ENCODE assay signal across 3 cellular contexts in the genomic region with DNA sequence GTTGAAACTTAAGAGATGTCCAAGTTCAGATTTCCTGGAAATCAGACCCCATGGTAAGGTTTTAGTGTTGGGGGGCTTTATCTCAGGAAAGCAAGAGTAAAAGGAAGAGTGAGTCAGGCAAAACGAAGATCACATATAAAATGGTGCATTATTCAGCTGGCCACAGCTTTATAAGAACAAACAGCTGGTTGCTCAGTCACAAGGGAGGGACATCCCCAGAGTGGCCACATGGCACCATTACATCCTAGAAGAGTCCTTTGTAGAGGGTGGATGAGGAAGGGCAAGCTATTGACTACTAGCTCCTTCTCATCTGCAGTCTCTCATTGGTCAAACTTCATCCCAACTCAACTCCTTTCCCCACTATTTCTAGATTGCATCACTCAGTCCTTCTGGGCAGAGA.
TF ChIP-seq lines count a peak whose summit lies in the region.

No MANE protein-coding gene starts in this region.

TF ChIP-seq in IMR-90, 13 proteins besides CTCF, POLR2A, EP300 and RAD21:
- TF ChIP-seq RCOR1 (IDR thresholded peaks at IDR 0.05; ENCODE audit: insufficient replicate concordance, low read length) (no peak), RFX5 (IDR thresholded peaks at IDR 0.05; ENCODE audit: low read depth, low read length) (no peak), CEBPB (IDR thresholded peaks at IDR 0.05; ENCODE audit: low read depth, low read length) (0 out of 2 replicates have a peak, but pooled peaks have one; percentile 4)

TF ChIP-seq in H1, 55 proteins besides CTCF, POLR2A, EP300 and RAD21:
- TF ChIP-seq BRCA1 (IDR thresholded peaks at IDR 0.05; ENCODE audit: low read depth, low read length), result no peak
- no peak for TF ChIP-seq EZH2 (IDR thresholded peaks at IDR 0.05; ENCODE audit: low read depth, low read length, severe bottlenecking)
- TF ChIP-seq RBBP5 (IDR thresholded peaks at IDR 0.05; ENCODE audit: borderline replicate concordance, low read depth, low read length), result no peak
- no peak for TF ChIP-seq SRF (IDR thresholded peaks at IDR 0.05; ENCODE audit: low read depth, low read length)
- no peak for TF ChIP-seq SP4 (IDR thresholded peaks at IDR 0.05; ENCODE audit: low read length)
- TF ChIP-seq POLR2AphosphoS5 (IDR thresholded peaks at IDR 0.05; ENCODE audit: low read depth, low read length), result no peak
- TF ChIP-seq FOSL1 (IDR thresholded peaks at IDR 0.05; ENCODE audit: insufficient read depth, low read depth, low read length), result no peak
- no peak for TF ChIP-seq SIRT6 (IDR thresholded peaks at IDR 0.05; ENCODE audit: low read length)
- TF ChIP-seq, protein P1, sequence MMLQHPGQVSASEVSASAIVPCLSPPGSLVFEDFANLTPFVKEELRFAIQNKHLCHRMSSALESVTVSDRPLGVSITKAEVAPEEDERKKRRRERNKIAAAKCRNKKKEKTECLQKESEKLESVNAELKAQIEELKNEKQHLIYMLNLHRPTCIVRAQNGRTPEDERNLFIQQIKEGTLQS (IDR thresholded peaks at IDR 0.05; ENCODE audit: insufficient read depth, low read depth, low read length), result no peak
- no peak for TF ChIP-seq NRF1 (IDR thresholded peaks at IDR 0.05; ENCODE audit: low read depth, low read length)
- TF ChIP-seq RNF2 (IDR thresholded peaks at IDR 0.05; ENCODE audit: borderline replicate concordance, low read depth, low read length, missing control alignments, poor library complexity, severe bottlenecking), result no peak
- no peak for TF ChIP-seq TAF1 (IDR thresholded peaks at IDR 0.05; ENCODE audit: low read depth, low read length)
- no peak for TF ChIP-seq SIX5 (IDR thresholded peaks at IDR 0.05; ENCODE audit: low read depth, low read length)
- no peak for TF ChIP-seq TEAD4 (IDR thresholded peaks at IDR 0.05; ENCODE audit: low read depth, low read length)
- TF ChIP-seq GABPA (IDR thresholded peaks at IDR 0.05; ENCODE audit: borderline replicate concordance, insufficient read depth, low read length), result no peak
- TF ChIP-seq SP1 (IDR thresholded peaks at IDR 0.05; ENCODE audit: low read depth, low read length), result no peak
- no peak for TF ChIP-seq EGR1 (IDR thresholded peaks at IDR 0.05; ENCODE audit: borderline replicate concordance, low read depth, low read length)
- no peak for TF ChIP-seq TAF7 (optimal IDR thresholded peaks at IDR 0.05; ENCODE audit: borderline replicate concordance, low read depth, low read length)

TF ChIP-seq in GM23338, 12 proteins besides CTCF, POLR2A, EP300 and RAD21:
- TF ChIP-seq JUNB (IDR thresholded peaks at IDR 0.05; ENCODE audit: unreplicated experiment) (no peak), CREB1 (CRISPR knock-in tag; IDR thresholded peaks at IDR 0.05; ENCODE audit: low read depth) (no peak), EZH2phosphoT487 (IDR thresholded peaks at IDR 0.05; ENCODE audit: unreplicated experiment) (no peak), ZNF331 (CRISPR knock-in tag; IDR thresholded peaks at IDR 0.05; ENCODE audit: low read depth) (no peak), NANOG (IDR thresholded peaks at IDR 0.05; ENCODE audit: borderline replicate concordance) (no peak), STAT1 (IDR thresholded peaks at IDR 0.05; ENCODE audit: unreplicated experiment) (no peak), ZNF114 (CRISPR knock-in tag; IDR thresholded peaks at IDR 0.05) (no peak), EZH2 (IDR thresholded peaks at IDR 0.05; ENCODE audit: low read depth, unreplicated experiment) (no peak), POLR2AphosphoS5 (IDR thresholded peaks at IDR 0.05; ENCODE audit: low read depth) (no peak)
- TF ChIP-seq, protein P2, sequence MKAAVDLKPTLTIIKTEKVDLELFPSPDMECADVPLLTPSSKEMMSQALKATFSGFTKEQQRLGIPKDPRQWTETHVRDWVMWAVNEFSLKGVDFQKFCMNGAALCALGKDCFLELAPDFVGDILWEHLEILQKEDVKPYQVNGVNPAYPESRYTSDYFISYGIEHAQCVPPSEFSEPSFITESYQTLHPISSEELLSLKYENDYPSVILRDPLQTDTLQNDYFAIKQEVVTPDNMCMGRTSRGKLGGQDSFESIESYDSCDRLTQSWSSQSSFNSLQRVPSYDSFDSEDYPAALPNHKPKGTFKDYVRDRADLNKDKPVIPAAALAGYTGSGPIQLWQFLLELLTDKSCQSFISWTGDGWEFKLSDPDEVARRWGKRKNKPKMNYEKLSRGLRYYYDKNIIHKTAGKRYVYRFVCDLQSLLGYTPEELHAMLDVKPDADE (IDR thresholded peaks at IDR 0.05), result no peak
- TF ChIP-seq, protein P3, sequence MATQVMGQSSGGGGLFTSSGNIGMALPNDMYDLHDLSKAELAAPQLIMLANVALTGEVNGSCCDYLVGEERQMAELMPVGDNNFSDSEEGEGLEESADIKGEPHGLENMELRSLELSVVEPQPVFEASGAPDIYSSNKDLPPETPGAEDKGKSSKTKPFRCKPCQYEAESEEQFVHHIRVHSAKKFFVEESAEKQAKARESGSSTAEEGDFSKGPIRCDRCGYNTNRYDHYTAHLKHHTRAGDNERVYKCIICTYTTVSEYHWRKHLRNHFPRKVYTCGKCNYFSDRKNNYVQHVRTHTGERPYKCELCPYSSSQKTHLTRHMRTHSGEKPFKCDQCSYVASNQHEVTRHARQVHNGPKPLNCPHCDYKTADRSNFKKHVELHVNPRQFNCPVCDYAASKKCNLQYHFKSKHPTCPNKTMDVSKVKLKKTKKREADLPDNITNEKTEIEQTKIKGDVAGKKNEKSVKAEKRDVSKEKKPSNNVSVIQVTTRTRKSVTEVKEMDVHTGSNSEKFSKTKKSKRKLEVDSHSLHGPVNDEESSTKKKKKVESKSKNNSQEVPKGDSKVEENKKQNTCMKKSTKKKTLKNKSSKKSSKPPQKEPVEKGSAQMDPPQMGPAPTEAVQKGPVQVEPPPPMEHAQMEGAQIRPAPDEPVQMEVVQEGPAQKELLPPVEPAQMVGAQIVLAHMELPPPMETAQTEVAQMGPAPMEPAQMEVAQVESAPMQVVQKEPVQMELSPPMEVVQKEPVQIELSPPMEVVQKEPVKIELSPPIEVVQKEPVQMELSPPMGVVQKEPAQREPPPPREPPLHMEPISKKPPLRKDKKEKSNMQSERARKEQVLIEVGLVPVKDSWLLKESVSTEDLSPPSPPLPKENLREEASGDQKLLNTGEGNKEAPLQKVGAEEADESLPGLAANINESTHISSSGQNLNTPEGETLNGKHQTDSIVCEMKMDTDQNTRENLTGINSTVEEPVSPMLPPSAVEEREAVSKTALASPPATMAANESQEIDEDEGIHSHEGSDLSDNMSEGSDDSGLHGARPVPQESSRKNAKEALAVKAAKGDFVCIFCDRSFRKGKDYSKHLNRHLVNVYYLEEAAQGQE (IDR thresholded peaks at IDR 0.05; ENCODE audit: unreplicated experiment), result no peak
- TF ChIP-seq, protein P4, sequence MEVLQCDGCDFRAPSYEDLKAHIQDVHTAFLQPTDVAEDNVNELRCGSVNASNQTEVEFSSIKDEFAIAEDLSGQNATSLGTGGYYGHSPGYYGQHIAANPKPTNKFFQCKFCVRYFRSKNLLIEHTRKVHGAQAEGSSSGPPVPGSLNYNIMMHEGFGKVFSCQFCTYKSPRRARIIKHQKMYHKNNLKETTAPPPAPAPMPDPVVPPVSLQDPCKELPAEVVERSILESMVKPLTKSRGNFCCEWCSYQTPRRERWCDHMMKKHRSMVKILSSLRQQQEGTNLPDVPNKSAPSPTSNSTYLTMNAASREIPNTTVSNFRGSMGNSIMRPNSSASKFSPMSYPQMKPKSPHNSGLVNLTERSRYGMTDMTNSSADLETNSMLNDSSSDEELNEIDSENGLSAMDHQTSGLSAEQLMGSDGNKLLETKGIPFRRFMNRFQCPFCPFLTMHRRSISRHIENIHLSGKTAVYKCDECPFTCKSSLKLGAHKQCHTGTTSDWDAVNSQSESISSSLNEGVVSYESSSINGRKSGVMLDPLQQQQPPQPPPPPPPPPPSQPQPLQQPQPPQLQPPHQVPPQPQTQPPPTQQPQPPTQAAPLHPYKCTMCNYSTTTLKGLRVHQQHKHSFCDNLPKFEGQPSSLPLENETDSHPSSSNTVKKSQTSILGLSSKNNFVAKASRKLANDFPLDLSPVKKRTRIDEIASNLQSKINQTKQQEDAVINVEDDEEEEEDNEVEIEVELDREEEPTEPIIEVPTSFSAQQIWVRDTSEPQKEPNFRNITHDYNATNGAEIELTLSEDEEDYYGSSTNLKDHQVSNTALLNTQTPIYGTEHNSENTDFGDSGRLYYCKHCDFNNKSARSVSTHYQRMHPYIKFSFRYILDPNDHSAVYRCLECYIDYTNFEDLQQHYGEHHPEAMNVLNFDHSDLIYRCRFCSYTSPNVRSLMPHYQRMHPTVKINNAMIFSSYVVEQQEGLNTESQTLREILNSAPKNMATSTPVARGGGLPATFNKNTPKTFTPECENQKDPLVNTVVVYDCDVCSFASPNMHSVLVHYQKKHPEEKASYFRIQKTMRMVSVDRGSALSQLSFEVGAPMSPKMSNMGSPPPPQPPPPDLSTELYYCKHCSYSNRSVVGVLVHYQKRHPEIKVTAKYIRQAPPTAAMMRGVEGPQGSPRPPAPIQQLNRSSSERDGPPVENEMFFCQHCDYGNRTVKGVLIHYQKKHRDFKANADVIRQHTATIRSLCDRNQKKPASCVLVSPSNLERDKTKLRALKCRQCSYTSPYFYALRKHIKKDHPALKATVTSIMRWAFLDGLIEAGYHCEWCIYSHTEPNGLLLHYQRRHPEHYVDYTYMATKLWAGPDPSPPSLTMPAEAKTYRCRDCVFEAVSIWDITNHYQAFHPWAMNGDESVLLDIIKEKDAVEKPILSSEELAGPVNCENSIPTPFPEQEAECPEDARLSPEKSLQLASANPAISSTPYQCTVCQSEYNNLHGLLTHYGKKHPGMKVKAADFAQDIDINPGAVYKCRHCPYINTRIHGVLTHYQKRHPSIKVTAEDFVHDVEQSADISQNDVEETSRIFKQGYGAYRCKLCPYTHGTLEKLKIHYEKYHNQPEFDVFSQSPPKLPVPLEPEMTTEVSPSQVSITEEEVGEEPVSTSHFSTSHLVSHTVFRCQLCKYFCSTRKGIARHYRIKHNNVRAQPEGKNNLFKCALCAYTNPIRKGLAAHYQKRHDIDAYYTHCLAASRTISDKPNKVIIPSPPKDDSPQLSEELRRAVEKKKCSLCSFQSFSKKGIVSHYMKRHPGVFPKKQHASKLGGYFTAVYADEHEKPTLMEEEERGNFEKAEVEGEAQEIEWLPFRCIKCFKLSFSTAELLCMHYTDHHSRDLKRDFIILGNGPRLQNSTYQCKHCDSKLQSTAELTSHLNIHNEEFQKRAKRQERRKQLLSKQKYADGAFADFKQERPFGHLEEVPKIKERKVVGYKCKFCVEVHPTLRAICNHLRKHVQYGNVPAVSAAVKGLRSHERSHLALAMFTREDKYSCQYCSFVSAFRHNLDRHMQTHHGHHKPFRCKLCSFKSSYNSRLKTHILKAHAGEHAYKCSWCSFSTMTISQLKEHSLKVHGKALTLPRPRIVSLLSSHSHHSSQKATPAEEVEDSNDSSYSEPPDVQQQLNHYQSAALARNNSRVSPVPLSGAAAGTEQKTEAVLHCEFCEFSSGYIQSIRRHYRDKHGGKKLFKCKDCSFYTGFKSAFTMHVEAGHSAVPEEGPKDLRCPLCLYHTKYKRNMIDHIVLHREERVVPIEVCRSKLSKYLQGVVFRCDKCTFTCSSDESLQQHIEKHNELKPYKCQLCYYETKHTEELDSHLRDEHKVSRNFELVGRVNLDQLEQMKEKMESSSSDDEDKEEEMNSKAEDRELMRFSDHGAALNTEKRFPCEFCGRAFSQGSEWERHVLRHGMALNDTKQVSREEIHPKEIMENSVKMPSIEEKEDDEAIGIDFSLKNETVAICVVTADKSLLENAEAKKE (CRISPR knock-in tag; IDR thresholded peaks at IDR 0.05), result no peak
